Comparison of ENCODE assay signal across 8 cellular contexts in the genomic region with DNA sequence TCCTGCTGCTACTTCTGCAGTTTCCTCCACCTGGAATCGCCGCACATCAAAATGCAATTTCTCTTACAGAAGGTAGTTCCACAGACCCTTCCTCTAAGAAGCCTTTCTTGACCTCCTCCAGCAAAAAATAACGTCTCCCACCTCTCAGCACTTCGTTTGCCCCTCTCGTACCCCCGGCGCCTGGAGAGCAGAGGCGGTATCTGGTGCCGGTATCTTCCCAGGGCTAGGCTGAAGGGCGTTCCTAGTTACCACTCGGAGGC. TPM values are rescaled to one million over a fixed set of nuclear protein-coding genes. Genes with fewer than 3 reads are reported as not detected.
A peak's percentile ranks its signal among the peaks of the same experiment; 100 is the strongest.
DNase-seq lines count a peak whose midpoint lies in the region; ATAC-seq, FAIRE-seq and TF ChIP-seq lines count a peak whose summit lies in the region.

No MANE protein-coding gene starts in this region.

- no TSS peak for BruUV-seq in endothelial cell of umbilical vein (replicated peaks; lab: Mats Ljungman, UMichigan)

- H3K4me2 ChIP-seq in DND-41 (ENCODE audit: insufficient read depth, low read length) = peak overlapping the region; percentile 88
- H3K4me2 ChIP-seq in endothelial cell of umbilical vein (ENCODE audit: insufficient read depth, low read length) = peak overlapping the region; percentile 88

- peaks cover 35% of the 10 kb centered on the region for H3K36me3 ChIP-seq in DND-41 (ENCODE audit: insufficient read depth, low read length)
- peaks cover 22% of the 10 kb centered on the region for H3K36me3 ChIP-seq in HUES64 (ENCODE audit: insufficient read depth, low read length)
- H3K36me3 ChIP-seq in endothelial cell of umbilical vein (ENCODE audit: control insufficient read depth in 2 of 2, extremely low read depth in 1 of 2, insufficient read depth in 2 of 2, low read length in 2 of 2) = no peaks in the 10 kb centered on the region
- no peaks in the 10 kb centered on the region for H3K36me3 ChIP-seq in ovary

- TF ChIP-seq EP300 in ovary (IDR thresholded peaks at IDR 0.05) = no peak

- DNase-seq in DND-41 (no peak), endothelial cell of umbilical vein (ENCODE audit: low read depth, low spot score) (no peak), ovary (no peak), NOMO-1 (lab: John Stamatoyannopoulos, UW; ENCODE audit: unreplicated experiment in 2 of 2) (no peak), HCEC 1CT (no peak), NCI-H446 (lab: John Stamatoyannopoulos, UW) (no peak)

- intact Hi-C loops in endothelial cell of umbilical vein (cut with micrococcal nuclease) = no loop called here
- intact Hi-C loops in ovary (cut with DNase I) = loop anchor here in 2 of 4 donors (10.0 kb wide), 2 partner anchors 125 to 195 kb away; a partner anchor contains a TSS

- H4K20me1 ChIP-seq in DND-41 (ENCODE audit: insufficient read depth, low read length) (peaks cover 10% of the 10 kb centered on the region; the same call in 1 of the 2 replicates), endothelial cell of umbilical vein (replicated peaks; ENCODE audit: control insufficient read depth, extremely low read depth, insufficient read depth, low read length) (no peaks in the 10 kb centered on the region)

- H2AFZ ChIP-seq in DND-41 (ENCODE audit: low read depth, low read length) = peak overlapping the region; percentile 81
- peak overlapping the region; percentile 53 for H2AFZ ChIP-seq in endothelial cell of umbilical vein (ENCODE audit: low read depth, low read length)

- H3K4me1 ChIP-seq in DND-41 (ENCODE audit: insufficient read depth, low read length) = peaks cover 33% of the 10 kb centered on the region
- peaks cover 5% of the 10 kb centered on the region; the same call in 1 of the 2 replicates for H3K4me1 ChIP-seq in HUES64 (ENCODE audit: insufficient read depth, low read length)
- H3K4me1 ChIP-seq in endothelial cell of umbilical vein (ENCODE audit: control insufficient read depth, extremely low read depth, insufficient read depth, low read length) = peaks cover 23% of the 10 kb centered on the region
- H3K4me1 ChIP-seq in ovary (ENCODE audit: insufficient read depth) = peaks cover 7% of the 10 kb centered on the region

- TF ChIP-seq CTCF in DND-41 (IDR thresholded peaks at IDR 0.05; ENCODE audit: borderline replicate concordance, extremely low read depth, low read length, poor library complexity, severe bottlenecking) (no peak), endothelial cell of umbilical vein (IDR thresholded peaks at IDR 0.05; ENCODE audit: extremely low read depth in 1 of 2, insufficient read depth in 1 of 2, low read depth in 1 of 2, low read length in 2 of 2) (no peak), ovary (IDR thresholded peaks at IDR 0.05) (no peak)

- H3K79me2 ChIP-seq in DND-41 (ENCODE audit: insufficient read depth, low read length) = peaks cover 46% of the 10 kb centered on the region
- peaks cover 19% of the 10 kb centered on the region for H3K79me2 ChIP-seq in endothelial cell of umbilical vein (ENCODE audit: control insufficient read depth, insufficient read depth, low read length)

- POLR2A ChIA-PET in endothelial cell of umbilical vein (lab: Charles Lee) = interaction anchor here (1.0 to 1.5 kb wide), 4 partner anchors 11 to 364 kb away, joined by 4 to 6 read pairs (median 4); a partner anchor contains a TSS

- H3K9ac ChIP-seq in DND-41 (ENCODE audit: low read depth, low read length) (peak overlapping the region; percentile 80), HUES64 (ENCODE audit: low read depth, low read length) (peak overlapping the region; percentile 67), endothelial cell of umbilical vein (replicated peaks; ENCODE audit: extremely low read depth, insufficient read depth, low read length) (peak overlapping the region; percentile 65)

- H3K9me3 ChIP-seq in DND-41 (ENCODE audit: insufficient read depth, low read length, severe bottlenecking) = no peaks in the 10 kb centered on the region
- H3K9me3 ChIP-seq in HUES64 (ENCODE audit: insufficient read depth, low read depth, low read length) = no peaks in the 10 kb centered on the region
- H3K9me3 ChIP-seq in endothelial cell of umbilical vein (replicated peaks; ENCODE audit: control insufficient read depth, insufficient read depth, low read length) = no peaks in the 10 kb centered on the region
- no peaks in the 10 kb centered on the region for H3K9me3 ChIP-seq in ovary

- no peaks in the 10 kb centered on the region for H3K27me3 ChIP-seq in DND-41 (ENCODE audit: insufficient read depth, low read length, poor library complexity)
- no peaks in the 10 kb centered on the region for H3K27me3 ChIP-seq in HUES64 (ENCODE audit: insufficient read depth, low read length)
- H3K27me3 ChIP-seq in endothelial cell of umbilical vein (ENCODE audit: control insufficient read depth in 2 of 2, insufficient read depth in 2 of 2, low read length in 2 of 2) = peaks cover 0 to 4% of the 10 kb centered on the region in 2 experiments
- no peaks in the 10 kb centered on the region for H3K27me3 ChIP-seq in ovary

- CTCF ChIA-PET in endothelial cell of umbilical vein (lab: Charles Lee) = interaction anchor here (0.6 to 2.8 kb wide), 46 partner anchors 9 to 337 kb away, joined by 3 to 46 read pairs (median 5); a partner anchor contains a TSS

- no peaks in the 10 kb centered on the region for H3K9me1 ChIP-seq in endothelial cell of umbilical vein (replicated peaks; ENCODE audit: control insufficient read depth, extremely low read depth, insufficient read depth, low read length)

- ATAC-seq in DND-41 (ENCODE audit: insufficient read depth, low read depth) (no peak; the same call in 2 of the 3 replicates), HG02884 (IDR thresholded peaks at IDR 0.05; ENCODE audit: unreplicated experiment) (no peak)

- TF ChIP-seq POLR2A in endothelial cell of umbilical vein (IDR thresholded peaks at IDR 0.05; ENCODE audit: low read depth, low read length) (no peak), ovary (IDR thresholded peaks at IDR 0.05) (no peak)

- no peak for FAIRE-seq in endothelial cell of umbilical vein (lab: Jason Lieb, UNC)

- 2% methylated on average over 11 of the region's 11 CpGs for WGBS in HUES64
- 1 to 2% (median 1%) methylated on average over 11 of the region's 11 CpGs for WGBS in ovary, 3 donors

- H3K27ac ChIP-seq in DND-41 (ENCODE audit: low read length) (peak overlapping the region; percentile 74), HUES64 (ENCODE audit: low read depth, low read length) (no peak overlapping the region), endothelial cell of umbilical vein (ENCODE audit: insufficient read depth, low read depth, low read length) (peak overlapping the region; percentile 14), ovary (peak overlapping the region in 1 of 2 donors; percentile 71)

- H3K4me3 ChIP-seq in DND-41 (ENCODE audit: low read depth in 1 of 2, low read length in 2 of 2) = peak overlapping the region; percentile 56 to 80
- peak overlapping the region; percentile 73 for H3K4me3 ChIP-seq in HUES64 (ENCODE audit: low read length)
- H3K4me3 ChIP-seq in endothelial cell of umbilical vein (replicated peaks in 1 of 3; ENCODE audit: insufficient read depth in 1 of 3, low read depth in 1 of 3, low read length in 3 of 3) = peak overlapping the region; percentile 40 to 73 (median 63)
- peak overlapping the region; percentile 57 for H3K4me3 ChIP-seq in ovary

- dilution Hi-C loops in endothelial cell of umbilical vein (cut with MboI; ENCODE audit: extremely low pct_ligation_motif_present, low sequenced_read_pairs) = no loop called here

RNA-seq across cellular contexts. Expression of a gene that starts 0.5 kb away (rescaled TPM):
- polyA plus RNA-seq in HUES64 (2013, experiment 1 of 2) = 89.0 TPM
- polyA plus RNA-seq in HUES64 (2013, experiment 2 of 2) = 68.5 TPM
- 65.2 and 68.0 TPM in 2 replicates for total RNA-seq in endothelial cell of umbilical vein
- polyA plus RNA-seq in endothelial cell of umbilical vein = 82.0 and 88.6 TPM in 2 replicates
- 78.7 and 83.4 TPM in 2 replicates for polyA plus RNA-seq in endothelial cell of umbilical vein (2011; cell fraction: cytosol; rRNA removed)
- polyA plus RNA-seq in endothelial cell of umbilical vein (2011; cell fraction: nucleus; rRNA removed) = 27.1 and 28.9 TPM in 2 replicates
- polyA plus RNA-seq in endothelial cell of umbilical vein (2012) = 73.6 and 78.5 TPM in 2 replicates
- polyA minus RNA-seq in endothelial cell of umbilical vein = 27.4 and 29.0 TPM in 2 replicates
- polyA minus RNA-seq in endothelial cell of umbilical vein (2011; cell fraction: cytosol; rRNA and poly(A)+ RNA removed) = 37.1 TPM
- polyA minus RNA-seq in endothelial cell of umbilical vein (2011; cell fraction: nucleus; rRNA and poly(A)+ RNA removed) = 4.4 and 5.4 TPM in 2 replicates
- total RNA-seq in ovary = 10 to 100 TPM; 13.2 to 34.4 (median 22.9) TPM
- 10 to 100 TPM; 16.3 to 20.3 TPM for polyA plus RNA-seq in ovary

RNA-seq across cellular contexts. Expression of a gene that starts 16.3 kb away (rescaled TPM):
- 38.1 TPM for polyA plus RNA-seq in HUES64 (2013, experiment 1 of 2)
- polyA plus RNA-seq in HUES64 (2013, experiment 2 of 2) = 37.0 TPM
- total RNA-seq in endothelial cell of umbilical vein = 32.0 and 32.8 TPM in 2 replicates
- 19.4 and 22.9 TPM in 2 replicates for polyA plus RNA-seq in endothelial cell of umbilical vein
- 28.0 and 28.2 TPM in 2 replicates for polyA plus RNA-seq in endothelial cell of umbilical vein (2011; cell fraction: cytosol; rRNA removed)
- polyA plus RNA-seq in endothelial cell of umbilical vein (2011; cell fraction: nucleus; rRNA removed) = 11.9 and 13.0 TPM in 2 replicates
- 36.8 and 39.4 TPM in 2 replicates for polyA plus RNA-seq in endothelial cell of umbilical vein (2012)
- 26.5 and 27.7 TPM in 2 replicates for polyA minus RNA-seq in endothelial cell of umbilical vein
- 16.8 TPM for polyA minus RNA-seq in endothelial cell of umbilical vein (2011; cell fraction: cytosol; rRNA and poly(A)+ RNA removed)
- polyA minus RNA-seq in endothelial cell of umbilical vein (2011; cell fraction: nucleus; rRNA and poly(A)+ RNA removed) = 6.4 and 7.1 TPM in 2 replicates
- 10 to 100 TPM; 13.1 to 38.9 (median 25.6) TPM for total RNA-seq in ovary
- polyA plus RNA-seq in ovary = 10 to 100 TPM; 19.3 to 37.1 TPM

RNA-seq across cellular contexts. Expression of a gene that starts 21.9 kb away (rescaled TPM):
- 8.5 TPM for polyA plus RNA-seq in HUES64 (2013, experiment 1 of 2)
- polyA plus RNA-seq in HUES64 (2013, experiment 2 of 2) = 7.9 TPM
- total RNA-seq in endothelial cell of umbilical vein (10.3 and 11.7 TPM in 2 replicates), ovary (10 to 100 TPM; 12.4 to 33.3 (median 18.7) TPM)
- polyA plus RNA-seq in endothelial cell of umbilical vein (16.8 and 28.8 TPM in 2 replicates), ovary (10 to 100 TPM in 1 of 2 donors, 1 to 10 TPM in 1; 4.1 to 12.8 TPM)
- 7.2 and 10.9 TPM in 2 replicates for polyA plus RNA-seq in endothelial cell of umbilical vein (2011; cell fraction: cytosol; rRNA removed)
- polyA plus RNA-seq in endothelial cell of umbilical vein (2011; cell fraction: nucleus; rRNA removed) = 7.1 and 7.6 TPM in 2 replicates
- 4.7 and 6.1 TPM in 2 replicates for polyA plus RNA-seq in endothelial cell of umbilical vein (2012)
- 5.5 and 8.9 TPM in 2 replicates for polyA minus RNA-seq in endothelial cell of umbilical vein
- 3.2 TPM for polyA minus RNA-seq in endothelial cell of umbilical vein (2011; cell fraction: cytosol; rRNA and poly(A)+ RNA removed)
- polyA minus RNA-seq in endothelial cell of umbilical vein (2011; cell fraction: nucleus; rRNA and poly(A)+ RNA removed) = 4.7 and 5.0 TPM in 2 replicates

RNA-seq across cellular contexts. Expression of a gene that starts 34.1 kb away (rescaled TPM):
- 40.2 TPM for polyA plus RNA-seq in HUES64 (2013, experiment 1 of 2)
- 36.1 TPM for polyA plus RNA-seq in HUES64 (2013, experiment 2 of 2)
- total RNA-seq in endothelial cell of umbilical vein (15.1 and 15.3 TPM in 2 replicates), ovary (1 to 10 TPM; 6.2 to 9.8 (median 6.7) TPM)
- polyA plus RNA-seq in endothelial cell of umbilical vein (16.1 TPM in 2 replicates), ovary (1 to 10 TPM; 2.7 to 4.8 TPM)
- polyA plus RNA-seq in endothelial cell of umbilical vein (2011; cell fraction: cytosol; rRNA removed) = 9.7 and 11.3 TPM in 2 replicates
- 11.7 and 11.8 TPM in 2 replicates for polyA plus RNA-seq in endothelial cell of umbilical vein (2011; cell fraction: nucleus; rRNA removed)
- 9.6 and 13.4 TPM in 2 replicates for polyA plus RNA-seq in endothelial cell of umbilical vein (2012)
- 12.2 and 17.4 TPM in 2 replicates for polyA minus RNA-seq in endothelial cell of umbilical vein
- polyA minus RNA-seq in endothelial cell of umbilical vein (2011; cell fraction: cytosol; rRNA and poly(A)+ RNA removed) = 6.8 TPM
- polyA minus RNA-seq in endothelial cell of umbilical vein (2011; cell fraction: nucleus; rRNA and poly(A)+ RNA removed) = 6.3 and 11.1 TPM in 2 replicates

RNA-seq across cellular contexts. Expression of a gene that starts 43.2 kb away (rescaled TPM):
- 0.40 TPM for polyA plus RNA-seq in HUES64 (2013, experiment 1 of 2)
- polyA plus RNA-seq in HUES64 (2013, experiment 2 of 2) = 0.25 TPM
- total RNA-seq in endothelial cell of umbilical vein (not detected in 2 replicates), ovary (1 to 10 TPM in 6 of 7 donors, under 1 TPM in 1; 0.95 to 2.9 (median 2.0) TPM)
- polyA plus RNA-seq in endothelial cell of umbilical vein (not detected in 2 replicates), ovary (10 to 100 TPM in 1 of 2 donors, under 1 TPM in 1; 0.90 to 13.1 TPM)
- polyA plus RNA-seq in endothelial cell of umbilical vein (2011; cell fraction: cytosol; rRNA removed) = not detected in 2 replicates
- not detected in 2 replicates for polyA plus RNA-seq in endothelial cell of umbilical vein (2011; cell fraction: nucleus; rRNA removed)
- not detected in 2 replicates for polyA plus RNA-seq in endothelial cell of umbilical vein (2012)
- not detected in 2 replicates for polyA minus RNA-seq in endothelial cell of umbilical vein
- polyA minus RNA-seq in endothelial cell of umbilical vein (2011; cell fraction: cytosol; rRNA and poly(A)+ RNA removed) = not detected
- polyA minus RNA-seq in endothelial cell of umbilical vein (2011; cell fraction: nucleus; rRNA and poly(A)+ RNA removed) = not detected in 2 replicates
